Comparison of ENCODE assay signal across 18 cellular contexts in the genomic region with DNA sequence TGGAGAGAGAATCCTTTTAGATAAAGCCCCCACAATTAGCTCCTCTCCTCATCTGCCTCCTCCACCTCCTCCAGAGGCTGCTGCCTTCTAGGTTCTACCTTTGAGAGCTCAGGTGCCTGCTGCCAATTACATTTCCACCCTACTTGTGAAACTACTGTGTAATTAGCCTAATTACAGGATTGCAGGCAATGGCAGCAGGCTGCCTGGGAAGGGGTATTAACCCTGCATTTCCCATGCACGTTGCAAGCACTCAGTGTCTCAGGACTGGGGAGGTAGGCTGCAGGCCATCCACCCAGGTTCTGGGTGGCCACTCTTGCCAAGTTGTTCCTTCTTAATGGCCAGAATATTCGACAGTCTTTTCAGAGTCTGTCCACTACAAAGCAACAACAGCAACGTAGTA.
DNase-seq lines count a peak whose midpoint lies in the region; ATAC-seq and TF ChIP-seq lines count a peak whose summit lies in the region.
"Had no signal": no experiment of that assay in that cellular context is flagged by ENCODE, and none has a peak within 500 bp of the region (broad histone marks: within the 10 kb centered on the region; RNA-seq: fewer than 3 reads in every experiment).

No MANE protein-coding gene starts in this region.

- no peak for ATAC-seq in activated CD8-positive, alpha-beta memory T cell treated with anti-CD3 and anti-CD28 coated beads, Interleukin-2, amount 10 ng/mL, durations not matched to agents 7 days and 5 days
- ATAC-seq in heart left ventricle (no peak), GM19463 (IDR thresholded peaks at IDR 0.05; ENCODE audit: unreplicated experiment) (no peak)
- ATAC-seq: right lobe of liver had no signal

- H3K27me3 Mint-ChIP-seq in activated CD8-positive, alpha-beta memory T cell treated with anti-CD3 and anti-CD28 coated beads, Interleukin-2, amount 10 ng/mL, durations not matched to agents 7 days and 5 days = no peaks in the 10 kb centered on the region

- 83 to 90% (median 86%) methylated on average over 2 to 3 of the region's 3 CpGs for WGBS in heart left ventricle, 4 donors

- DNase-seq in activated CD8-positive, alpha-beta memory T cell treated with anti-CD3 and anti-CD28 coated beads, Interleukin-2, amount 50 U/mL, for 48 hours = peak; percentile 10
- no peak for DNase-seq in activated CD8-positive, alpha-beta memory T cell treated with anti-CD3 and anti-CD28 coated beads, Interleukin-2, amount 10 ng/mL, durations not matched to agents 7 days and 5 days
- DNase-seq in NCI-H2227 treated with DMSO at 0.1 percent for 48 hours (lab: John Stamatoyannopoulos, UW) (peak; percentile 86), WERI-Rb-1 (peak; percentile 40), NCI-H446 (lab: John Stamatoyannopoulos, UW) (no peak), heart left ventricle (no peak), occipital lobe (lab: John Stamatoyannopoulos, UW) (no peak)
- DNase-seq: brain microvascular endothelial cell; DMS 273 treated with DMSO at 0.1 percent for 48 hours; NCI-H2029 treated with DMSO at 0.1 percent for 48 hours; Peyer's patch; stimulated activated CD4-positive, alpha-beta T cell treated with anti-CD3 and anti-CD28 coated beads, Interleukin-15, amount 100 ng/mL, for 24 hours; T-helper 9 cell had no signal

- H3K9me3 ChIP-seq in WERI-Rb-1 (ENCODE audit: severe bottlenecking) (no peaks in the 10 kb centered on the region), heart left ventricle (no peaks in the 10 kb centered on the region)
- H3K9me3 ChIP-seq: Peyer's patch, right lobe of liver had no signal

- H3K4me1 ChIP-seq in heart left ventricle = no peaks in the 10 kb centered on the region
- H3K4me1 ChIP-seq: Peyer's patch, right lobe of liver had no signal

- TF ChIP-seq CTCF in WERI-Rb-1 (IDR thresholded peaks at IDR 0.05; ENCODE audit: low read depth, low read length) = no peak
- no peak for TF ChIP-seq CTCF in heart left ventricle (IDR thresholded peaks at IDR 0.05)

- no peak overlapping the region for H3K27ac ChIP-seq in WERI-Rb-1
- no peak overlapping the region for H3K27ac ChIP-seq in heart left ventricle
- H3K27ac ChIP-seq: brain microvascular endothelial cell, C4-2B, Peyer's patch, right lobe of liver had no signal

- no peaks in the 10 kb centered on the region for H3K36me3 ChIP-seq in WERI-Rb-1
- no peaks in the 10 kb centered on the region for H3K36me3 ChIP-seq in heart left ventricle
- H3K36me3 ChIP-seq: brain microvascular endothelial cell, Peyer's patch, right lobe of liver had no signal

- no peak overlapping the region for H3K27ac Mint-ChIP-seq in activated CD8-positive, alpha-beta memory T cell treated with anti-CD3 and anti-CD28 coated beads, Interleukin-2, amount 10 ng/mL, durations not matched to agents 7 days and 5 days
- H3K27ac Mint-ChIP-seq: mesothelial cell of epicardium, nephron had no signal

- H3K4me3 ChIP-seq in WERI-Rb-1 (ENCODE audit: low read depth, low read length) = no peak overlapping the region
- H3K4me3 ChIP-seq in heart left ventricle = no peak overlapping the region
- H3K4me3 ChIP-seq: Peyer's patch, right lobe of liver had no signal

- intact Hi-C loops in heart left ventricle (cut with DNase I) = no loop called here

- peaks cover 7% of the 10 kb centered on the region for H3K4me1 Mint-ChIP-seq in activated CD8-positive, alpha-beta memory T cell treated with anti-CD3 and anti-CD28 coated beads, Interleukin-2, amount 10 ng/mL, durations not matched to agents 7 days and 5 days

- H3K36me3 Mint-ChIP-seq in activated CD8-positive, alpha-beta memory T cell treated with anti-CD3 and anti-CD28 coated beads, Interleukin-2, amount 10 ng/mL, durations not matched to agents 7 days and 5 days = no peaks in the 10 kb centered on the region
- H3K36me3 Mint-ChIP-seq: mesothelial cell of epicardium had no signal

- no peak overlapping the region for H3K4me3 Mint-ChIP-seq in activated CD8-positive, alpha-beta memory T cell treated with anti-CD3 and anti-CD28 coated beads, Interleukin-2, amount 10 ng/mL, durations not matched to agents 7 days and 5 days
- H3K4me3 Mint-ChIP-seq: mesothelial cell of epicardium, nephron had no signal

- CTCF ChIA-PET in activated CD8-positive, alpha-beta memory T cell treated with anti-CD3 and anti-CD28 coated beads, Interleukin-2, amount 10 ng/mL, durations not matched to agents 7 days and 5 days (lab: Charles Lee) = interaction anchor here (0.9 to 1.4 kb wide), 2 partner anchors 16 to 55 kb away, joined by 3 read pairs; no protein-coding TSS in a partner anchor

- no peaks in the 10 kb centered on the region for H3K9me3 Mint-ChIP-seq in activated CD8-positive, alpha-beta memory T cell treated with anti-CD3 and anti-CD28 coated beads, Interleukin-2, amount 10 ng/mL, durations not matched to agents 7 days and 5 days (ENCODE audit: low read depth)
- H3K9me3 Mint-ChIP-seq: mesothelial cell of epicardium, nephron had no signal

- TF ChIP-seq POLR2A in heart left ventricle (IDR thresholded peaks at IDR 0.05) = no peak

- H3K27me3 ChIP-seq in WERI-Rb-1 (ENCODE audit: insufficient read depth, low read depth, severe bottlenecking) (no peaks in the 10 kb centered on the region), heart left ventricle (no peaks in the 10 kb centered on the region)
- H3K27me3 ChIP-seq: brain microvascular endothelial cell, Peyer's patch, right lobe of liver had no signal

Comparison
In these comparisons a context has a peak if more than half of its experiments do, and no peak if none do; other contexts are left out.
1. DNase-seq: peak in activated CD8-positive, alpha-beta memory T cell treated with anti-CD3 and anti-CD28 coated beads, Interleukin-2, amount 50 U/mL, for 48 hours (single experiment), NCI-H2227 treated with DMSO at 0.1 percent for 48 hours (single experiment) and WERI-Rb-1 (single experiment); none in activated CD8-positive, alpha-beta memory T cell treated with anti-CD3 and anti-CD28 coated beads, Interleukin-2, amount 10 ng/mL, durations not matched to agents 7 days and 5 days (single experiment), NCI-H446 (0 of 2), heart left ventricle (0 of 5) and occipital lobe (single experiment).